1 cellular context compared by ENCODE assay signal in the genomic region with DNA sequence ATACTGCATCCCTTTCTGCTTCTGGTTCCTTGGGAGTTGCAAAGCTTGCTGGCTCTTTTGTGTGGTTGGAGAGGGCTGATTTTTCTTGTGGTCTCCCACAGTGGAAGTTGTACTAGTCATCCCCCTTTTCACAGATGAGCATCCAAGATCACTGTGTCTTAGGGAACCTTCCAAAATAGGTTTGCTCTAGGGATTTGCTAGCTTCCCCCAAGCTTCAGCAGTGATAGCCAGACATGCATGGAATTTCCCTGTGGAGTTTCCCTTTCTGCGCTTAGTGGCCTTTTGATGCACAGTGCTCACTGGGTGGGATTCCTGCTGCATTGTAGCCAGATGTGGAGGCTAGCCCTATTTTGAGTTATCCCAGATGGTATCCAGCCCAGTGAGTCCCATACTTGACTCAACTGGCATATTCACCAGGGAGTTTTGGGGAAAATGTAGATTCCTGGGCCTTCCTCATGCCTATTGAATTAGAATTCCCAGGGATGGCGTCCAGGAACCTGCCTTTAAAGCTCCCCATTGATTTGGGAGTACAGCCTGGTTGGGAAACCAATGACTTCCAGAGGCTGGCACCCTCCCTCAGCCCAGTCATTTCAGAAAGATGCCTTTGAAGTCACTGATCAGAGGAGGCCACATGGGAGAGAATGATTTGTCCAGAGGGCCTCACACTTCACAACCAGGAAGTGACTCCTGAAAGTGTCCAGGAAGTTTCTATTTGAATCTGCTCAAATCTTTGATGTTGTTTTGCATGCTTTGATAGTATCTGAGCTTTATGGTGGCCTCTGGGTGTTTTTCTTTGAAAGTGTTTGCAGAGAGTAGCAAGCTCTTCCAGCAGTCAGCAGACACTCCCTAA.
TF ChIP-seq lines count a peak whose summit lies in the region.

No MANE protein-coding gene starts in this region.

TF ChIP-seq in GM12878, 131 proteins besides CTCF, POLR2A, EP300 and RAD21 (continued from another document and continues in another):
- TF ChIP-seq FOS (IDR thresholded peaks at IDR 0.05; ENCODE audit: borderline replicate concordance, extremely low read depth, insufficient read length), result no peak
- peak; percentile 93 for TF ChIP-seq IKZF1 (conservative IDR thresholded peaks at IDR 0.05)
- no peak for TF ChIP-seq ESRRA (IDR thresholded peaks at IDR 0.05; ENCODE audit: low read length)
- TF ChIP-seq IKZF2 (IDR thresholded peaks at IDR 0.05), result peak; percentile 83 to 88; a peak in 3 of 4 replicates
- no peak for TF ChIP-seq ZNF274 (IDR thresholded peaks at IDR 0.05; ENCODE audit: insufficient read depth, insufficient read length)
- no peak for TF ChIP-seq FOXK2 (IDR thresholded peaks at IDR 0.05)
- no peak for TF ChIP-seq BCLAF1 (IDR thresholded peaks at IDR 0.05)
- peak in 1 of 2 experiments; percentile 92; a peak in 2 of 4 replicates for TF ChIP-seq ETV6 (conservative IDR thresholded peaks at IDR 0.05 in 1 of 2, IDR thresholded peaks at IDR 0.05 in 1 of 2; ENCODE audit: borderline replicate concordance in 1 of 2, low read depth in 1 of 2)
- peak; percentile 98 for TF ChIP-seq EED (IDR thresholded peaks at IDR 0.05; ENCODE audit: low read depth)
- TF ChIP-seq TCF7 (IDR thresholded peaks at IDR 0.05; ENCODE audit: borderline replicate concordance), result peak; percentile 94
- TF ChIP-seq MEF2A (IDR thresholded peaks at IDR 0.05; ENCODE audit: insufficient read depth, low read depth, low read length), result no peak
- TF ChIP-seq CHD2 (IDR thresholded peaks at IDR 0.05; ENCODE audit: borderline replicate concordance, low read depth, low read length), result no peak
- no peak for TF ChIP-seq RFX5 (IDR thresholded peaks at IDR 0.05; ENCODE audit: low read depth, low read length)
- TF ChIP-seq, protein P1, sequence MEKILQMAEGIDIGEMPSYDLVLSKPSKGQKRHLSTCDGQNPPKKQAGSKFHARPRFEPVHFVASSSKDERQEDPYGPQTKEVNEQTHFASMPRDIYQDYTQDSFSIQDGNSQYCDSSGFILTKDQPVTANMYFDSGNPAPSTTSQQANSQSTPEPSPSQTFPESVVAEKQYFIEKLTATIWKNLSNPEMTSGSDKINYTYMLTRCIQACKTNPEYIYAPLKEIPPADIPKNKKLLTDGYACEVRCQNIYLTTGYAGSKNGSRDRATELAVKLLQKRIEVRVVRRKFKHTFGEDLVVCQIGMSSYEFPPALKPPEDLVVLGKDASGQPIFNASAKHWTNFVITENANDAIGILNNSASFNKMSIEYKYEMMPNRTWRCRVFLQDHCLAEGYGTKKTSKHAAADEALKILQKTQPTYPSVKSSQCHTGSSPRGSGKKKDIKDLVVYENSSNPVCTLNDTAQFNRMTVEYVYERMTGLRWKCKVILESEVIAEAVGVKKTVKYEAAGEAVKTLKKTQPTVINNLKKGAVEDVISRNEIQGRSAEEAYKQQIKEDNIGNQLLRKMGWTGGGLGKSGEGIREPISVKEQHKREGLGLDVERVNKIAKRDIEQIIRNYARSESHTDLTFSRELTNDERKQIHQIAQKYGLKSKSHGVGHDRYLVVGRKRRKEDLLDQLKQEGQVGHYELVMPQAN (conservative IDR thresholded peaks at IDR 0.05), result no peak
- TF ChIP-seq POU2F2 (IDR thresholded peaks at IDR 0.05; ENCODE audit: borderline replicate concordance, low read depth, low read length), result no peak
- peak; percentile 57; the same call in 1 of the 2 replicates for TF ChIP-seq RELB (IDR thresholded peaks at IDR 0.05; ENCODE audit: low read depth)
- TF ChIP-seq CEBPZ (IDR thresholded peaks at IDR 0.05; ENCODE audit: low read depth, low read length), result no peak
- peak; percentile 33; the same call in 1 of the 2 replicates for TF ChIP-seq PML (IDR thresholded peaks at IDR 0.05; ENCODE audit: low read length)
- TF ChIP-seq, protein P2, sequence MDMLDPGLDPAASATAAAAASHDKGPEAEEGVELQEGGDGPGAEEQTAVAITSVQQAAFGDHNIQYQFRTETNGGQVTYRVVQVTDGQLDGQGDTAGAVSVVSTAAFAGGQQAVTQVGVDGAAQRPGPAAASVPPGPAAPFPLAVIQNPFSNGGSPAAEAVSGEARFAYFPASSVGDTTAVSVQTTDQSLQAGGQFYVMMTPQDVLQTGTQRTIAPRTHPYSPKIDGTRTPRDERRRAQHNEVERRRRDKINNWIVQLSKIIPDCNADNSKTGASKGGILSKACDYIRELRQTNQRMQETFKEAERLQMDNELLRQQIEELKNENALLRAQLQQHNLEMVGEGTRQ (IDR thresholded peaks at IDR 0.05; ENCODE audit: borderline replicate concordance, low read depth, low read length), result no peak
- no peak for TF ChIP-seq MYB (IDR thresholded peaks at IDR 0.05; ENCODE audit: borderline replicate concordance, low read depth, low read length)
- peak; percentile 81; the same call in 1 of the 2 replicates for TF ChIP-seq NFIC (IDR thresholded peaks at IDR 0.05; ENCODE audit: low read depth, low read length)
- peak; percentile 74 for TF ChIP-seq SPI1 (IDR thresholded peaks at IDR 0.05; ENCODE audit: borderline replicate concordance, insufficient read depth, low read depth, low read length)
- no peak for TF ChIP-seq NR2C2 (IDR thresholded peaks at IDR 0.05; ENCODE audit: borderline replicate concordance, control insufficient read depth, insufficient read length, low read depth)
- peak in 1 of 2 experiments; percentile 35; a peak in 1 of 4 replicates for TF ChIP-seq BHLHE40 (IDR thresholded peaks at IDR 0.05; ENCODE audit: borderline replicate concordance in 1 of 2, low read depth in 2 of 2, low read length in 1 of 2)
- no peak for TF ChIP-seq NRF1 (conservative IDR thresholded peaks at IDR 0.05; ENCODE audit: low read depth, low read length)
- peak; percentile 87 for TF ChIP-seq IRF4 (IDR thresholded peaks at IDR 0.05; ENCODE audit: low read depth, low read length)
- TF ChIP-seq NR2F1 (conservative IDR thresholded peaks at IDR 0.05), result no peak
- no peak for TF ChIP-seq JUND (IDR thresholded peaks at IDR 0.05; ENCODE audit: low read depth, low read length)
- no peak for TF ChIP-seq GATAD2B (conservative IDR thresholded peaks at IDR 0.05; ENCODE audit: low read depth)
- TF ChIP-seq USF1 (IDR thresholded peaks at IDR 0.05; ENCODE audit: borderline replicate concordance, extremely low read length, insufficient read depth, low read depth, low read length), result no peak
- no peak for TF ChIP-seq ZNF217 (IDR thresholded peaks at IDR 0.05)
- no peak for TF ChIP-seq HSF1 (IDR thresholded peaks at IDR 0.05; ENCODE audit: low read depth, low read length)
- no peak for TF ChIP-seq IRF3 (IDR thresholded peaks at IDR 0.05)
- peak; percentile 41 for TF ChIP-seq CREM (IDR thresholded peaks at IDR 0.05; ENCODE audit: low read depth)
- TF ChIP-seq MAX (IDR thresholded peaks at IDR 0.05; ENCODE audit: low read depth, low read length), result no peak
- no peak for TF ChIP-seq KAT2A (conservative IDR thresholded peaks at IDR 0.05; ENCODE audit: control insufficient read depth, low read depth, low read length)
- TF ChIP-seq TCF3 (IDR thresholded peaks at IDR 0.05; ENCODE audit: borderline replicate concordance, insufficient read depth, low read depth, low read length), result no peak
- TF ChIP-seq CBX5 (IDR thresholded peaks at IDR 0.05; ENCODE audit: low read depth), result 0 out of 2 replicates have a peak, but pooled peaks have one; percentile 10
- TF ChIP-seq NBN (IDR thresholded peaks at IDR 0.05), result no peak
- TF ChIP-seq YBX1 (IDR thresholded peaks at IDR 0.05), result no peak
- no peak for TF ChIP-seq STAT3 (IDR thresholded peaks at IDR 0.05; ENCODE audit: low read depth, low read length)
- TF ChIP-seq SMARCA5 (IDR thresholded peaks at IDR 0.05), result peak; percentile 44; the same call in 1 of the 2 replicates
- TF ChIP-seq PBX3 (IDR thresholded peaks at IDR 0.05; ENCODE audit: insufficient replicate concordance, low read depth, low read length), result no peak
- TF ChIP-seq POLR2AphosphoS5 (IDR thresholded peaks at IDR 0.05; ENCODE audit: low read length), result no peak
- no peak for TF ChIP-seq WRNIP1 (IDR thresholded peaks at IDR 0.05; ENCODE audit: borderline replicate concordance, low read depth, low read length)
